9 cellular contexts compared by ENCODE assay signal in the genomic region with DNA sequence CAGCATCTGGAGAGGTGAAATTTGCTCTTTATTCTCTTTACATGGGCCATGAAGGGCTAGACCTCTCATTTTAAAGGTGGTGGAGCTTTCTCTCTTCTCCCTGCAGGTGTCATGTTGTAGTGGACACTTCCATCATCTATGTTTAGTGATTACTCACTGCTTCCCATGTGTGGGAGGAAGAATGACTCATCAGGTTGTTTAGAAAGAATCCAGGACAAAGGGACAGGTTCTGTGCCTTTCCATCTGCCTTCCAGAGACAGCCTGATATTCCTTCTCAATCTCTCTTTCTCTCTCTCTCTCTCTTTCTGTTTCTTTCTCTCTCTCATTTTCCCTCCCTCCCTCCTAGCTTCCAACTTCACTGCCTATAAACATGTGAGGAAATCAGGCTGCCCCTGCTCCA. TPM values are rescaled to one million over a fixed set of nuclear protein-coding genes. Genes with fewer than 3 reads are reported as not detected.
DNase-seq lines count a peak whose midpoint lies in the region; ATAC-seq and TF ChIP-seq lines count a peak whose summit lies in the region.
"Had no signal": no experiment of that assay in that cellular context is flagged by ENCODE, and none has a peak within 500 bp of the region (broad histone marks: within the 10 kb centered on the region; RNA-seq: fewer than 3 reads in every experiment).

No MANE protein-coding gene starts in this region.

- H3K9me3 Mint-ChIP-seq in activated CD8-positive, alpha-beta T cell treated with anti-CD3 and anti-CD28 coated beads, Interleukin-2, amount 10 ng/mL, durations not matched to agents 7 days and 5 days (ENCODE audit: insufficient read depth): no peaks in the 10 kb centered on the region

- H3K9me3 ChIP-seq in MG63: no peaks in the 10 kb centered on the region
- H3K9me3 ChIP-seq: gastroesophageal sphincter had no signal

- H3K27me3 ChIP-seq in MG63: no peaks in the 10 kb centered on the region
- H3K27me3 ChIP-seq: gastroesophageal sphincter had no signal

- no peaks in the 10 kb centered on the region for H3K4me1 Mint-ChIP-seq in activated CD8-positive, alpha-beta T cell treated with anti-CD3 and anti-CD28 coated beads, Interleukin-2, amount 10 ng/mL, durations not matched to agents 7 days and 5 days (ENCODE audit: low read depth)

- TF ChIP-seq EP300 in Ishikawa (IDR thresholded peaks at IDR 0.05; ENCODE audit: borderline replicate concordance): no peak

- POLR2A ChIA-PET in activated CD8-positive, alpha-beta T cell treated with anti-CD3 and anti-CD28 coated beads, Interleukin-2, amount 10 ng/mL, durations not matched to agents 7 days and 5 days (lab: Charles Lee): no interaction called here

- H3K4me3 Mint-ChIP-seq in activated CD8-positive, alpha-beta T cell treated with anti-CD3 and anti-CD28 coated beads, Interleukin-2, amount 10 ng/mL, durations not matched to agents 7 days and 5 days: no peak overlapping the region

- ATAC-seq in GM21576 (IDR thresholded peaks at IDR 0.05; ENCODE audit: unreplicated experiment): no peak
- ATAC-seq in activated CD8-positive, alpha-beta T cell treated with anti-CD3 and anti-CD28 coated beads, Interleukin-2, amount 10 ng/mL, durations not matched to agents 7 days and 5 days: no peak
- ATAC-seq: gastroesophageal sphincter had no signal

- DNase-seq in COLO668 (lab: John Stamatoyannopoulos, UW; ENCODE audit: unreplicated experiment) (peak; percentile 54), SW480 (ENCODE audit: low spot score) (peak; percentile 93), iris pigment epithelial cell (ENCODE audit: low read depth) (peak; percentile 81), ecto neural progenitor cell (ENCODE audit: low spot score) (no peak), MG63 (no peak)
- no peak for DNase-seq in activated CD8-positive, alpha-beta T cell treated with anti-CD3 and anti-CD28 coated beads, Interleukin-2, amount 10 ng/mL, durations not matched to agents 7 days and 5 days

- H3K36me3 Mint-ChIP-seq in activated CD8-positive, alpha-beta T cell treated with anti-CD3 and anti-CD28 coated beads, Interleukin-2, amount 10 ng/mL, durations not matched to agents 7 days and 5 days (ENCODE audit: low read depth): no peaks in the 10 kb centered on the region

- no peaks in the 10 kb centered on the region for H3K36me3 ChIP-seq in MG63
- H3K36me3 ChIP-seq: gastroesophageal sphincter had no signal

- H3K27ac Mint-ChIP-seq in activated CD8-positive, alpha-beta T cell treated with anti-CD3 and anti-CD28 coated beads, Interleukin-2, amount 10 ng/mL, durations not matched to agents 7 days and 5 days: no peak overlapping the region

- TF ChIP-seq RAD21 in Ishikawa (IDR thresholded peaks at IDR 0.05; ENCODE audit: low read depth): no peak

- H3K4me3 ChIP-seq in MG63: no peak overlapping the region
- H3K4me3 ChIP-seq: gastroesophageal sphincter had no signal

- CTCF ChIA-PET in activated CD8-positive, alpha-beta T cell treated with anti-CD3 and anti-CD28 coated beads, Interleukin-2, amount 10 ng/mL, durations not matched to agents 7 days and 5 days (lab: Charles Lee): no interaction called here

- no peaks in the 10 kb centered on the region for H3K27me3 Mint-ChIP-seq in activated CD8-positive, alpha-beta T cell treated with anti-CD3 and anti-CD28 coated beads, Interleukin-2, amount 10 ng/mL, durations not matched to agents 7 days and 5 days (ENCODE audit: low read depth)

TF ChIP-seq in Ishikawa, 13 proteins besides CTCF, POLR2A, EP300 and RAD21:
- no peak for TF ChIP-seq NFIC (IDR thresholded peaks at IDR 0.05)
- TF ChIP-seq EGR1 (IDR thresholded peaks at IDR 0.05): peak; percentile 81
TF ChIP-seq in Ishikawa: peak in this region for 1.

RNA-seq across cellular contexts. Expression of a gene that starts 38.7 kb away (rescaled TPM):
- total RNA-seq in MG63 (2014; rRNA removed; shearing (Covaris generic); ENCODE audit: low replicate concordance): 0.26 and 0.39 TPM in 2 replicates
- total RNA-seq in activated CD8-positive, alpha-beta T cell treated with anti-CD3 and anti-CD28 coated beads, Interleukin-2, amount 10 ng/mL, durations not matched to agents 7 days and 5 days: not detected

Comparison
In these comparisons a context has a peak if more than half of its experiments do, and no peak if none do; other contexts are left out.
1. DNase-seq: peak in COLO668 (single experiment), SW480 (single experiment) and iris pigment epithelial cell (single experiment); none in ecto neural progenitor cell (single experiment), MG63 (single experiment) and activated CD8-positive, alpha-beta T cell treated with anti-CD3 and anti-CD28 coated beads, Interleukin-2, amount 10 ng/mL, durations not matched to agents 7 days and 5 days (single experiment).